In the genomic region with DNA sequence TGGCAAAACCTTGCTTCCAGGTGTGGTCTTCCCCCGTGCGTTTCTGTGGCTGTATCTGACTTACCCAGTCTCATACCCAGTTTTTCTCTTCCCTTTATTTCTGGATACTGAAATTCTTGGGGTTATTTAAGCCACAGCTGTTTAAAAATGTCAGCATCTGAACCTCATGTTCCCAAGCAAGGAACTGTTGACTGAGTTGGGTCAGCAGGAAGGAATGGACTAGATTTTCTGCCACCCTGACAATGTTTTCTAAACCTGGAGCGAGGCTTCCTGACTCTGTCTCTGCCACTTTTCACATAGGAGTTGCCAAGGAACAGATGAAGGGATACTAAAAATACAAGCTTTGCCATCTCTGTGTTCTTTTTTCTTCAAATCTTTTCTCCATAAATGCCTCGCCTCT, we compare ENCODE assay signal across 22 cellular contexts. TPM values are rescaled to one million over a fixed set of nuclear protein-coding genes. Genes with fewer than 3 reads are reported as not detected.
DNase-seq lines count a peak whose midpoint lies in the region; ATAC-seq, FAIRE-seq and TF ChIP-seq lines count a peak whose summit lies in the region.
"Had no signal": no experiment of that assay in that cellular context is flagged by ENCODE, and none has a peak within 500 bp of the region (broad histone marks: within the 10 kb centered on the region; RNA-seq: fewer than 3 reads in every experiment).

No MANE protein-coding gene starts in this region.

- H3K27ac Mint-ChIP-seq in astrocyte (ENCODE audit: unreplicated experiment) (peak overlapping the region; percentile 12), endothelial cell (ENCODE audit: unreplicated experiment) (no peak overlapping the region)
- H3K27ac Mint-ChIP-seq: activated CD8-positive, alpha-beta memory T cell treated with anti-CD3 and anti-CD28 coated beads, Interleukin-2, amount 10 ng/mL, durations not matched to agents 7 days and 5 days; mesothelial cell of epicardium had no signal

- H3K4me3 Mint-ChIP-seq in astrocyte (ENCODE audit: unreplicated experiment) (no peak overlapping the region), endothelial cell (ENCODE audit: unreplicated experiment) (no peak overlapping the region)
- H3K4me3 Mint-ChIP-seq: activated CD8-positive, alpha-beta memory T cell treated with anti-CD3 and anti-CD28 coated beads, Interleukin-2, amount 10 ng/mL, durations not matched to agents 7 days and 5 days; mesothelial cell of epicardium had no signal

- H2AK5ac ChIP-seq in IMR-90 (ENCODE audit: low read depth, low read length) = no peak overlapping the region

- POLR2A ChIA-PET in IMR-90 (lab: Charles Lee; ENCODE audit: unreplicated experiment) = no interaction called here

- intact Hi-C loops in IMR-90 (cut with micrococcal nuclease) = loop anchor here (2.0 kb wide), 1 partner anchor 30 kb away; no protein-coding TSS in a partner anchor
- intact Hi-C loops in lower lobe of right lung (cut with DNase I) = no loop called here

- H3K27ac ChIP-seq in IMR-90 (ENCODE audit: insufficient read depth, low read length) (no peak overlapping the region), astrocyte (ENCODE audit: low read depth, low read length) (no peak overlapping the region), lower lobe of right lung (peak overlapping the region; percentile 59), subcutaneous abdominal adipose tissue (ENCODE audit: low read depth, low read length) (peak overlapping the region; percentile 76)
- H3K27ac ChIP-seq: thyroid gland had no signal

- H2AK9ac ChIP-seq in IMR-90 (replicated peaks; ENCODE audit: low read depth, low read length, poor library complexity) = no peak overlapping the region

- H3K4me1 ChIP-seq in IMR-90 (ENCODE audit: control insufficient read depth, insufficient read depth, low read length) (peaks cover 4% of the 10 kb centered on the region), astrocyte (ENCODE audit: insufficient read depth, low read length) (peaks cover 15% of the 10 kb centered on the region), lower lobe of right lung (peaks cover 15% of the 10 kb centered on the region), subcutaneous abdominal adipose tissue (ENCODE audit: control insufficient read depth in 5 of 5, insufficient read depth in 5 of 5, low read length in 5 of 5) (peaks cover 0 to 21% (median 6%) of the 10 kb centered on the region in 5 donors)
- H3K4me1 ChIP-seq: body of pancreas, thyroid gland had no signal

- H3K23ac ChIP-seq in IMR-90 (ENCODE audit: low read depth, low read length) = no peak overlapping the region

- H3K56ac ChIP-seq in IMR-90 (ENCODE audit: extremely low read depth, insufficient read depth, low read length) = no peak overlapping the region

- H4K8ac ChIP-seq in IMR-90 (ENCODE audit: low read depth in 2 of 2, low read length in 2 of 2) = peak overlapping the region in 1 of 2 experiments; percentile 21; a peak in 1 of 4 replicates

- H3K36me3 Mint-ChIP-seq in astrocyte (ENCODE audit: low read depth, unreplicated experiment) (no peaks in the 10 kb centered on the region), endothelial cell (ENCODE audit: low read depth, unreplicated experiment) (no peaks in the 10 kb centered on the region)
- H3K36me3 Mint-ChIP-seq: activated CD8-positive, alpha-beta memory T cell treated with anti-CD3 and anti-CD28 coated beads, Interleukin-2, amount 10 ng/mL, durations not matched to agents 7 days and 5 days; mesothelial cell of epicardium had no signal

- CTCF ChIA-PET in IMR-90 (lab: Yijun Ruan, JAX) = interaction anchor here (3.2 kb wide), 1 partner anchor 11 kb away, joined by 10 read pairs; no protein-coding TSS in a partner anchor

- TF ChIP-seq CTCF in IMR-90 (conservative IDR thresholded peaks at IDR 0.05; ENCODE audit: low read depth, low read length) (no peak), astrocyte (IDR thresholded peaks at IDR 0.05; ENCODE audit: insufficient read depth, low read depth, low read length) (no peak), lower lobe of right lung (IDR thresholded peaks at IDR 0.05) (no peak), endothelial cell (IDR thresholded peaks at IDR 0.05; ENCODE audit: unreplicated experiment) (no peak)

- TF ChIP-seq POLR2A in IMR-90 (IDR thresholded peaks at IDR 0.05; ENCODE audit: low read depth, low read length) = no peak

- H3K9me3 Mint-ChIP-seq in astrocyte (ENCODE audit: unreplicated experiment) (no peaks in the 10 kb centered on the region), endothelial cell (ENCODE audit: unreplicated experiment) (no peaks in the 10 kb centered on the region)
- H3K9me3 Mint-ChIP-seq: mesothelial cell of epicardium had no signal

- H2AFZ ChIP-seq in IMR-90 (replicated peaks; ENCODE audit: low read length, poor library complexity) (no peak overlapping the region), astrocyte (ENCODE audit: low read depth, low read length) (no peak overlapping the region)

- no peak overlapping the region for H2BK120ac ChIP-seq in IMR-90 (ENCODE audit: low read depth, low read length)

- H3K18ac ChIP-seq in IMR-90 (ENCODE audit: low read depth, low read length) = no peak overlapping the region

- no peak overlapping the region for H2BK5ac ChIP-seq in IMR-90 (ENCODE audit: low read depth, low read length, poor library complexity, severe bottlenecking)

- H3K27me3 Mint-ChIP-seq in astrocyte (ENCODE audit: low read depth, unreplicated experiment) (no peaks in the 10 kb centered on the region), endothelial cell (ENCODE audit: unreplicated experiment) (peaks cover 4% of the 10 kb centered on the region)
- H3K27me3 Mint-ChIP-seq: activated CD8-positive, alpha-beta memory T cell treated with anti-CD3 and anti-CD28 coated beads, Interleukin-2, amount 10 ng/mL, durations not matched to agents 7 days and 5 days had no signal

- H3K9me1 ChIP-seq in IMR-90 (ENCODE audit: insufficient read depth, low read length) = no peaks in the 10 kb centered on the region

- H3K36me3 ChIP-seq in IMR-90 (ENCODE audit: control insufficient read depth, insufficient read depth, low read length) = no peaks in the 10 kb centered on the region
- H3K36me3 ChIP-seq in astrocyte (ENCODE audit: insufficient read depth, low read length) = no peaks in the 10 kb centered on the region
- H3K36me3 ChIP-seq in lower lobe of right lung = no peaks in the 10 kb centered on the region
- no peaks in the 10 kb centered on the region for H3K36me3 ChIP-seq in subcutaneous abdominal adipose tissue (ENCODE audit: control insufficient read depth in 5 of 5, insufficient read depth in 5 of 5, low read length in 5 of 5)
- H3K36me3 ChIP-seq: thyroid gland had no signal

- H3K27me3 ChIP-seq in IMR-90 (ENCODE audit: control insufficient read depth, insufficient read depth, low read length) (no peaks in the 10 kb centered on the region), astrocyte (ENCODE audit: insufficient read depth, low read length) (no peaks in the 10 kb centered on the region), lower lobe of right lung (ENCODE audit: low read depth) (no peaks in the 10 kb centered on the region), subcutaneous abdominal adipose tissue (ENCODE audit: control insufficient read depth in 5 of 5, insufficient read depth in 4 of 5, low read length in 5 of 5) (no peaks in the 10 kb centered on the region)
- H3K27me3 ChIP-seq: body of pancreas, thyroid gland had no signal

- no TSS peak for BruUV-seq in IMR-90 (replicated peaks; lab: Mats Ljungman, UMichigan)

- TF ChIP-seq RAD21 in IMR-90 (IDR thresholded peaks at IDR 0.05; ENCODE audit: low read length) = no peak

- no peaks in the 10 kb centered on the region for H3K79me2 ChIP-seq in astrocyte (ENCODE audit: insufficient read depth, low read length)

- in situ Hi-C loops in IMR-90 (cut with MboI; ENCODE audit: low sequenced_read_pairs) = no loop called here

- no peak overlapping the region for H4K5ac ChIP-seq in IMR-90 (ENCODE audit: low read depth, low read length)

- H3K4me1 Mint-ChIP-seq in astrocyte (ENCODE audit: low read depth, unreplicated experiment) = peaks cover 25% of the 10 kb centered on the region
- H3K4me1 Mint-ChIP-seq in endothelial cell (ENCODE audit: unreplicated experiment) = no peaks in the 10 kb centered on the region

- no peaks in the 10 kb centered on the region for H3K79me1 ChIP-seq in IMR-90 (ENCODE audit: low read depth in 1 of 2, low read length in 2 of 2)

- H4K20me1 ChIP-seq in IMR-90 (ENCODE audit: insufficient read depth, low read length) = no peaks in the 10 kb centered on the region
- no peaks in the 10 kb centered on the region for H4K20me1 ChIP-seq in astrocyte (ENCODE audit: insufficient read depth, low read length)

- H2BK15ac ChIP-seq in IMR-90 (ENCODE audit: low read depth, low read length) = peak overlapping the region; percentile 59; the same call in 1 of the 3 replicates

- no peak overlapping the region for H3K9ac ChIP-seq in IMR-90 (ENCODE audit: low read depth, low read length)
- no peak overlapping the region for H3K9ac ChIP-seq in astrocyte (ENCODE audit: low read length)
- no peak overlapping the region for H3K9ac ChIP-seq in subcutaneous abdominal adipose tissue (ENCODE audit: low read length in 5 of 5)

- H3K14ac ChIP-seq in IMR-90 (replicated peaks; ENCODE audit: low read depth, low read length) = no peak overlapping the region

- H4K91ac ChIP-seq in IMR-90 (ENCODE audit: insufficient read depth, low read depth, low read length) = no peak overlapping the region

- dilution Hi-C loops in IMR-90 (cut with HindIII; ENCODE audit: low sequenced_read_pairs, unreplicated experiment) = no loop called here

- H3K4ac ChIP-seq in IMR-90 (ENCODE audit: low read depth, low read length) = no peak overlapping the region

- H2BK20ac ChIP-seq in IMR-90 (ENCODE audit: low read depth, low read length) = no peak overlapping the region

- no peak for FAIRE-seq in astrocyte (lab: Jason Lieb, UNC)
- FAIRE-seq: kidney had no signal

- H3K9me3 ChIP-seq in IMR-90 (ENCODE audit: control insufficient read depth, insufficient read depth, low read length) (no peaks in the 10 kb centered on the region), astrocyte (ENCODE audit: insufficient read depth, low read depth, low read length) (no peaks in the 10 kb centered on the region), lower lobe of right lung (no peaks in the 10 kb centered on the region), subcutaneous abdominal adipose tissue (ENCODE audit: control insufficient read depth in 5 of 5, low read length in 5 of 5) (no peaks in the 10 kb centered on the region)
- H3K9me3 ChIP-seq: body of pancreas, thyroid gland had no signal

- ATAC-seq in IMR-90 (ENCODE audit: low read depth) (no peak), lower lobe of right lung (no peak)
- ATAC-seq: activated CD8-positive, alpha-beta memory T cell treated with anti-CD3 and anti-CD28 coated beads, Interleukin-2, amount 10 ng/mL, durations not matched to agents 7 days and 5 days; body of pancreas; esophagus mucosa had no signal

- DNase-seq in IMR-90 (no peak), astrocyte (ENCODE audit: low read depth) (no peak), lower lobe of right lung (no peak), endothelial cell (ENCODE audit: low spot score) (no peak), germinal center (ENCODE audit: low spot score) (no peak)
- DNase-seq in stimulated activated CD4-positive, alpha-beta T cell treated with anti-CD3 and anti-CD28 coated beads, Interleukin-4, amount 100 ng/mL, for 4 hours = no peak
- DNase-seq: activated CD4-positive, CD25-positive, alpha-beta regulatory T cell; activated CD8-positive, alpha-beta memory T cell treated with anti-CD3 and anti-CD28 coated beads, Interleukin-2, amount 10 ng/mL, durations not matched to agents 7 days and 5 days; C1 segment of cervical spinal cord; DMS153; kidney; MM.1S; NCI-H187; NCI-H524; retina; stimulated activated CD4-positive, alpha-beta T cell treated with anti-CD3 and anti-CD28 coated beads, Interleukin-2, amount 100 ng/mL, for 24 hours; thyroid gland had no signal

- H3K4me3 ChIP-seq in IMR-90 (ENCODE audit: insufficient read depth, low read depth, low read length) (no peak overlapping the region), astrocyte (ENCODE audit: insufficient read depth, low read depth, low read length) (no peak overlapping the region), lower lobe of right lung (no peak overlapping the region), subcutaneous abdominal adipose tissue (ENCODE audit: low read depth in 1 of 5, low read length in 5 of 5) (no peak overlapping the region)
- H3K4me3 ChIP-seq: body of pancreas, thyroid gland had no signal

- WGBS in IMR-90 (ENCODE audit: extremely low coverage in 2 of 2, insufficient read length in 1 of 2), 2 experiments = no CpG with 5 or more reads among the region's 4 CpGs

- H3K4me2 ChIP-seq in IMR-90 (ENCODE audit: low read depth, low read length) (no peak overlapping the region), astrocyte (ENCODE audit: low read length) (no peak overlapping the region)

RNA-seq across cellular contexts. Expression of a gene that starts 28.9 kb away (rescaled TPM):
- not detected in 2 replicates for total RNA-seq in IMR-90 (2012; rRNA removed)
- polyA plus RNA-seq in IMR-90 (2012; rRNA removed) = not detected in 2 replicates
- polyA plus RNA-seq in IMR-90 (2012; cell fraction: cytosol; rRNA removed) = not detected in 2 replicates
- not detected in 2 replicates for polyA plus RNA-seq in IMR-90 (2012; cell fraction: nucleus; rRNA removed; ENCODE audit: low replicate concordance)
- not detected in 2 replicates for total RNA-seq in astrocyte
- total RNA-seq in lower lobe of right lung = not detected
- not detected for total RNA-seq in endothelial cell (ENCODE audit: unreplicated experiment)
- total RNA-seq: activated CD8-positive, alpha-beta memory T cell treated with anti-CD3 and anti-CD28 coated beads, Interleukin-2, amount 10 ng/mL, durations not matched to agents 7 days and 5 days; body of pancreas; esophagus mucosa; kidney; mesothelial cell of epicardium; T-helper 2 cell treated with Interferon-gamma antibody and Interleukin-4, amounts not matched to agents 100 ng/mL and 5 ng/mL, for 36 hours; thyroid gland had no signal

RNA-seq across cellular contexts. Expression of a gene that starts 37.6 kb away (rescaled TPM):
- total RNA-seq in IMR-90 (2012; rRNA removed) (under 0.01 TPM in 2 replicates), astrocyte (not detected in 2 replicates), lower lobe of right lung (not detected), endothelial cell (ENCODE audit: unreplicated experiment) (not detected)
- 0.03 and 0.06 TPM in 2 replicates for polyA plus RNA-seq in IMR-90 (2012; rRNA removed)
- polyA plus RNA-seq in IMR-90 (2012; cell fraction: cytosol; rRNA removed) = not detected in 2 replicates
- not detected in 2 replicates for polyA plus RNA-seq in IMR-90 (2012; cell fraction: nucleus; rRNA removed; ENCODE audit: low replicate concordance)
- total RNA-seq: activated CD8-positive, alpha-beta memory T cell treated with anti-CD3 and anti-CD28 coated beads, Interleukin-2, amount 10 ng/mL, durations not matched to agents 7 days and 5 days; body of pancreas; esophagus mucosa; kidney; mesothelial cell of epicardium; T-helper 2 cell treated with Interferon-gamma antibody and Interleukin-4, amounts not matched to agents 100 ng/mL and 5 ng/mL, for 36 hours; thyroid gland had no signal

RNA-seq across cellular contexts. Expression of a gene that starts 55.3 kb away (rescaled TPM):
- 93.6 and 126 TPM in 2 replicates for total RNA-seq in IMR-90 (2012; rRNA removed)
- polyA plus RNA-seq in IMR-90 (2012; rRNA removed) = 58.1 and 58.4 TPM in 2 replicates
- 32.7 and 34.9 TPM in 2 replicates for polyA plus RNA-seq in IMR-90 (2012; cell fraction: cytosol; rRNA removed)
- polyA plus RNA-seq in IMR-90 (2012; cell fraction: nucleus; rRNA removed; ENCODE audit: low replicate concordance) = 42.7 and 106 TPM in 2 replicates
- total RNA-seq in astrocyte = 84.1 and 87.9 TPM in 2 replicates
- 100 TPM for total RNA-seq in lower lobe of right lung
- total RNA-seq in endothelial cell (ENCODE audit: unreplicated experiment) = 70.9 TPM

Comparison
In these comparisons a context has a peak if more than half of its experiments do, and no peak if none do; other contexts are left out.
1. H3K27ac ChIP-seq: peak in lower lobe of right lung (single experiment) and subcutaneous abdominal adipose tissue (single experiment); none in IMR-90 (single experiment) and astrocyte (single experiment).